ENCODE assay signal across 8 cellular contexts in the genomic region with DNA sequence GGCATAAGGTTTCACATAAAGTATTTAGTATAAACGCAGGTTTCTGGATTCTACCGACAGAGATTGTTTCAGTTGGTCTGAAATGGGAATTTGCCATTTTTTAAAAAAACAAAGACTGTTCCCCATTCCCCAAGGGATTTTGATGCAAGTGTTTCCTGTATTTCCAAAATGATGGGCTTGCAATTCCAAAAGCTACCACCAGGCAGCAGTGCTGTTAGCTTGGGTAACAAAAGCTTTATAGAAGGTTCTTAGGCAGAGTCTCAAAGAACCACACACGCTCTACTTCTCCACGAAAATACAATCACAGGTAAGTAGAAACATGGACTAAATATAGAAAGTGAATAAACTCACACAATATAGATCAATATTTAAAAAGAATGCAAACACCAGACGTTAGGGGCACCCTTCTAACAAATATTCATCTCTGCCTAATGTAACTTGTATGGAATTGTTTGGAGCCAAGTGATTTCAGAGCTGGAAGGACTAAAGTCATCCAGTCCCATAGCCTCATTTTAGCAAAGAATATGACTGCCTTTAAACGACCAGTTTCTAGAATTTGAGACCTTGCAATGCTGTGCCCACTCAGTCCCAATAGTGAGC.
DNase-seq lines count a peak whose midpoint lies in the region; ATAC-seq and FAIRE-seq lines count a peak whose summit lies in the region.

No MANE protein-coding gene starts in this region.

- ATAC-seq in GM18861 (IDR thresholded peaks at IDR 0.05; ENCODE audit: unreplicated experiment): no peak
- ATAC-seq in GM19395 (IDR thresholded peaks at IDR 0.05; ENCODE audit: unreplicated experiment): no peak

- DNase-seq in NCI-H187 (lab: John Stamatoyannopoulos, UW) (peak; percentile 25 to 37), NCI-H187 treated with DMSO at 0.1 percent for 48 hours (lab: John Stamatoyannopoulos, UW) (no peak), HTR-8/SVneo (ENCODE audit: insufficient read length, low spot score) (peak; percentile 41), SIG-M5 treated with dmso at 0.1 percent for 504 hours (lab: John Stamatoyannopoulos, UW; ENCODE audit: unreplicated experiment) (peak; percentile 3), fibroblast of gingiva (ENCODE audit: low read depth) (peak; percentile 71), pons (ENCODE audit: low spot score) (peak; percentile 72)

- FAIRE-seq in HTR-8/SVneo (lab: Jason Lieb, UNC): no peak
